Comparison of ENCODE assay signal across 19 cellular contexts in the genomic region with DNA sequence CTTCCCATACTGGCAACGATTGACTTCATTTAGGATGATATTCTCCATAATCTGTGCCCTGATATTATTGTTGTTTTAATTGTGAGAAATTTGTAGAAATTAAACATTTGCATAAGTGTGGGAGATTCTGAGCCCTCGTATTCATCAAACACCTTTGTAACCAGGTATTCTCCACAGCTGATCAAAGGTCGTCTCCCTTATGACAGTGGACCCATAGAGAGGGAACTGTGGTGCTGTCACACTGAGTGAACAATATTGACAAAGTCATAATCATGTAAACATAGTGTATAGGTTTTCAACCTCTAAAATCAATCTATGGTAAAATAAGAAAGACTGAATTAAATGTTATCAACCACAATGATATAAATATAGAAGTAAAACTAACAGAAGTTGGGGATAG.
"Had no signal": no experiment of that assay in that cellular context is flagged by ENCODE, and none has a peak within 500 bp of the region (broad histone marks: within the 10 kb centered on the region; RNA-seq: fewer than 3 reads in every experiment).

No MANE protein-coding gene starts in this region.

- H3K27ac Mint-ChIP-seq: activated CD8-positive, alpha-beta T cell treated with anti-CD3 and anti-CD28 coated beads, Interleukin-2, amount 10 ng/mL, durations not matched to agents 7 days and 5 days; memory B cell; stimulated activated memory B cell treated with anti-CD40 and anti-IgM and Interleukin-4, amounts not matched to agents 10 μg/mL and 1 μg/mL and 100 μg/mL, for 72 hours had no signal

- H3K27ac ChIP-seq: brain microvascular endothelial cell, esophagus muscularis mucosa, gastroesophageal sphincter, heart left ventricle, sigmoid colon had no signal

- H3K36me3 Mint-ChIP-seq: memory B cell; stimulated activated memory B cell treated with anti-CD40 and anti-IgM and Interleukin-4, amounts not matched to agents 10 μg/mL and 1 μg/mL and 100 μg/mL, for 72 hours had no signal

- H3K27me3 ChIP-seq: brain microvascular endothelial cell, esophagus muscularis mucosa, gastroesophageal sphincter, heart left ventricle, sigmoid colon, spleen had no signal

- ATAC-seq: activated CD8-positive, alpha-beta T cell treated with anti-CD3 and anti-CD28 coated beads, Interleukin-2, amount 10 ng/mL, durations not matched to agents 7 days and 5 days; gastroesophageal sphincter; heart left ventricle; left ventricle myocardium superior; stimulated activated memory B cell treated with anti-CD40 and anti-IgM and Interleukin-4, amounts not matched to agents 10 μg/mL and 1 μg/mL and 100 μg/mL, for 72 hours had no signal

- H3K4me3 ChIP-seq: esophagus muscularis mucosa, gastroesophageal sphincter, heart left ventricle, sigmoid colon, spleen had no signal

- H3K4me1 Mint-ChIP-seq: memory B cell had no signal

- H3K36me3 ChIP-seq: brain microvascular endothelial cell, esophagus muscularis mucosa, gastroesophageal sphincter, heart left ventricle, sigmoid colon, spleen had no signal

- H3K9me3 ChIP-seq: esophagus muscularis mucosa, gastroesophageal sphincter, heart left ventricle, sigmoid colon, spleen had no signal

- DNase-seq: activated CD8-positive, alpha-beta memory T cell treated with anti-CD3 and anti-CD28 coated beads, Interleukin-2, amount 50 U/mL, for 4 hours; activated CD8-positive, alpha-beta T cell treated with anti-CD3 and anti-CD28 coated beads, Interleukin-2, amount 10 ng/mL, durations not matched to agents 7 days and 5 days; activated effector memory CD4-positive, alpha-beta T cell treated with anti-CD3 and anti-CD28 coated beads, Interleukin-2, amount 50 U/mL, for 16 hours; activated naive CD4-positive, alpha-beta T cell treated with anti-CD3 and anti-CD28 coated beads, Interleukin-2, amount 50 U/mL, for 16 hours; activated T-cell treated with anti-CD3 and anti-CD28 coated beads, Interleukin-2, amount 50 U/mL, for 48 hours; aorta; brain microvascular endothelial cell; effector CD4-positive, alpha-beta T cell; heart left ventricle; kidney glomerular epithelial cell; left ventricle myocardium superior; sigmoid colon; spleen; stimulated activated CD4-positive, alpha-beta T cell treated with anti-CD3 and anti-CD28 coated beads, Interleukin-4, amount 100 ng/mL, for 4 hours had no signal

- H3K9me3 Mint-ChIP-seq: memory B cell; nephron; stimulated activated memory B cell treated with anti-CD40 and anti-IgM and Interleukin-4, amounts not matched to agents 10 μg/mL and 1 μg/mL and 100 μg/mL, for 72 hours had no signal

- H3K4me3 Mint-ChIP-seq: activated CD8-positive, alpha-beta T cell treated with anti-CD3 and anti-CD28 coated beads, Interleukin-2, amount 10 ng/mL, durations not matched to agents 7 days and 5 days; memory B cell; nephron; stimulated activated memory B cell treated with anti-CD40 and anti-IgM and Interleukin-4, amounts not matched to agents 10 μg/mL and 1 μg/mL and 100 μg/mL, for 72 hours had no signal
